In the genomic region with DNA sequence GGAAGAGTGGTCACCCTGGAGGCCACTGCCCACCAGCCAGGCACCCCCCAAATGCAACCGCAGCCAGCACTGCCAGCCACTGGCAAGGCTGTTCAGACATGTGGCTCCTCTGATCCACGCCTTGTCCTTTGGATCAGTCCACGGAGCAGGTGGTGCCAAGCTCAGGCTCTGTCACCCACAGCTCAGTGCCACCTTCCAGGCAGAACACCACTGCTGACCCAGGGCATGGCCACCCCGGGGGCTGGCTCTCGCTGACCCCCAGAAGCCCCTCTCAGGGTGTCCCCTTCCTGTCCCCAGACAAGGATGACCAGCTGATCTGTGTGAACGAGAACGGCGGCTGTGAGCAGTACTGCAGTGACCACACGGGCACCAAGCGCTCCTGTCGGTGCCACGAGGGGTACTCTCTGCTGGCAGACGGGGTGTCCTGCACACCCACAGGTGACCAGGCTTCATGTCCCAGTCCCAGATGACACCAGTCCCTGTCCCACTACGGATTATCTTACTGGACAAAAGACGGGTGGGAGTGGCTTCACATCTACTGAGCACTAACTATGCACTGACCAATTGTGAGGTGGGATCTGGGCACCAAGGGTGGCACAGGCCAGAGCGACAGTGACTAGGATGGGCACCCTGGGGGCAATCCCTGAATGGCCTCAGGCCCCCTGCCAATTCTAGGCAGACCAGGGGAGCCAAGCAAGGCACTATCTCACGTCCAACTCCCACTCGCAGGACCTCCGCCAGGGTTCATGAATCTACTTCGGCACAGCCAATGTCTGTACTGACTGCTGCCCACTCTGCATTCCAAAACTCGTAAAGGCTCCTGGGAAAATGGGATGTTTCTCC, we compare ENCODE assay signal across 34 cellular contexts. TPM values are rescaled to one million over a fixed set of nuclear protein-coding genes. Genes with fewer than 3 reads are reported as not detected.
DNase-seq lines count a peak whose midpoint lies in the region; TF ChIP-seq lines count a peak whose summit lies in the region.
"Had no signal": no experiment of that assay in that cellular context is flagged by ENCODE, and none has a peak within 500 bp of the region (broad histone marks: within the 10 kb centered on the region; RNA-seq: fewer than 3 reads in every experiment).

No MANE protein-coding gene starts in this region.

- H3K9me3 ChIP-seq in osteoblast (ENCODE audit: low read depth, low read length) (no peaks in the 10 kb centered on the region), testis (no peaks in the 10 kb centered on the region)
- H3K9me3 ChIP-seq: A549, esophagus muscularis mucosa had no signal

- H3K27me3 ChIP-seq in osteoblast (ENCODE audit: insufficient read depth, low read length), result peaks cover 5% of the 10 kb centered on the region
- no peaks in the 10 kb centered on the region for H3K27me3 ChIP-seq in testis

- H3K79me2 ChIP-seq in osteoblast (ENCODE audit: insufficient read depth, low read length), result no peaks in the 10 kb centered on the region

- H3K4me3 ChIP-seq in osteoblast (ENCODE audit: insufficient read depth, low read length), result no peak overlapping the region
- H3K4me3 ChIP-seq in testis, result no peak overlapping the region
- H3K4me3 ChIP-seq: A549, esophagus muscularis mucosa, PC-9 had no signal

- in situ Hi-C loops in G401 (cut with HindIII; ENCODE audit: low sequenced_read_pairs), result no loop called here

- no peak overlapping the region for H2AFZ ChIP-seq in osteoblast (ENCODE audit: low read length)
- H2AFZ ChIP-seq: PC-9 had no signal

- peak; percentile 58 for DNase-seq in activated effector memory CD4-positive, alpha-beta T cell treated with anti-CD3 and anti-CD28 coated beads, Interleukin-2, amount 50 U/mL, for 16 hours
- DNase-seq in activated effector memory CD4-positive, alpha-beta T cell treated with Interleukin-2 at 50 U/mL for 16 hours, result no peak
- DNase-seq in glutamatergic neuron (no peak), osteoblast (ENCODE audit: insufficient read length, low spot score, missing footprints) (peak; percentile 74), testis (peak; percentile 12), Kasumi-1 (lab: John Stamatoyannopoulos, UW) (no peak), G401 (ENCODE audit: low spot score) (no peak)
- no peak for DNase-seq in activated CD4-positive, alpha-beta T cell treated with anti-CD3 and anti-CD28 coated beads, Interleukin-2, amount 50 U/mL, for 4 hours
- DNase-seq: activated CD4-positive, alpha-beta T cell treated with anti-CD3 and anti-CD28 coated beads, Interleukin-2, amount 50 U/mL, for 1 hour; anterior cingulate cortex; COR-L47; cortex of kidney; DMS79; foreskin melanocyte; GF-D8; H9; naive B cell; NCI-H1092 treated with DMSO at 0.1 percent for 48 hours; NCI-H187; NCI-H524 treated with DMSO at 0.1 percent for 48 hours; nucleus accumbens; PC-9; Right ventricle myocardium superior; stimulated activated CD4-positive, alpha-beta T cell treated with anti-CD3 and anti-CD28 coated beads, Interleukin-2, amount 100 ng/mL, for 48 hours had no signal

- no peaks in the 10 kb centered on the region for H3K36me3 ChIP-seq in osteoblast (ENCODE audit: insufficient read depth, low read length)
- H3K36me3 ChIP-seq in testis (ENCODE audit: low read depth, missing control alignments), result no peaks in the 10 kb centered on the region
- H3K36me3 ChIP-seq: esophagus muscularis mucosa had no signal

- TF ChIP-seq CTCF in glutamatergic neuron (IDR thresholded peaks at IDR 0.05; ENCODE audit: partially characterized antibody, unreplicated experiment), result no peak
- no peak for TF ChIP-seq CTCF in osteoblast (IDR thresholded peaks at IDR 0.05; ENCODE audit: extremely low read depth, low read depth, low read length)
- no peak for TF ChIP-seq CTCF in testis (IDR thresholded peaks at IDR 0.05)

- WGBS in testis, 2 donors, result 87 to 90% methylated on average over 2 to 19 of the region's 21 CpGs

- H3K36me3 Mint-ChIP-seq in glutamatergic neuron (ENCODE audit: unreplicated experiment), result peaks cover 3% of the 10 kb centered on the region
- H3K36me3 Mint-ChIP-seq: activated naive CD8-positive, alpha-beta T cell; mesothelial cell of epicardium; naive B cell had no signal

- no peak for TF ChIP-seq POLR2A in testis (IDR thresholded peaks at IDR 0.05)

- no peaks in the 10 kb centered on the region for H3K4me1 ChIP-seq in osteoblast (ENCODE audit: insufficient read depth, low read length)
- H3K4me1 ChIP-seq in testis, result no peaks in the 10 kb centered on the region
- H3K4me1 ChIP-seq: A549 had no signal

- no peak overlapping the region for H3K4me2 ChIP-seq in osteoblast (ENCODE audit: insufficient read depth, low read length)
- H3K4me2 ChIP-seq: A549, PC-9 had no signal

- H3K27ac Mint-ChIP-seq in glutamatergic neuron (ENCODE audit: unreplicated experiment), result peak overlapping the region; percentile 17
- H3K27ac Mint-ChIP-seq: activated naive CD8-positive, alpha-beta T cell; activated T-helper 1 cell treated with anti-CD3 and anti-CD28 coated beads, Interleukin-12 subunit alpha, Interleukin-12 subunit beta, Interleukin-2, Interleukin-4 antibody, amounts not matched to agents 30 ng/mL and 10 ng/mL and 1 ng/mL, durations not matched to agents 14 hours and 24 hours and 36 hours; mesothelial cell of epicardium; naive B cell had no signal

- H3K4me1 Mint-ChIP-seq in glutamatergic neuron (ENCODE audit: low read depth, unreplicated experiment), result no peaks in the 10 kb centered on the region
- H3K4me1 Mint-ChIP-seq: H9, mesothelial cell of epicardium, naive B cell had no signal

- H3K9me3 Mint-ChIP-seq in glutamatergic neuron (ENCODE audit: unreplicated experiment), result peaks cover 3% of the 10 kb centered on the region
- H3K9me3 Mint-ChIP-seq: activated T-helper 1 cell treated with anti-CD3 and anti-CD28 coated beads, Interleukin-12 subunit alpha, Interleukin-12 subunit beta, Interleukin-2, Interleukin-4 antibody, amounts not matched to agents 30 ng/mL and 10 ng/mL and 1 ng/mL, durations not matched to agents 14 hours and 24 hours and 36 hours; mesothelial cell of epicardium had no signal

- H3K27me3 Mint-ChIP-seq in glutamatergic neuron (ENCODE audit: unreplicated experiment), result peaks cover 13% of the 10 kb centered on the region
- H3K27me3 Mint-ChIP-seq: activated naive CD8-positive, alpha-beta T cell had no signal

- no peaks in the 10 kb centered on the region for H4K20me1 ChIP-seq in osteoblast (ENCODE audit: insufficient read depth, low read length)

- intact Hi-C loops in testis (cut with DNase I; ENCODE audit: low total_unique reads), result no loop called here

- H3K27ac ChIP-seq in osteoblast (ENCODE audit: low read depth, low read length) (no peak overlapping the region), testis (no peak overlapping the region)
- H3K27ac ChIP-seq: A549, esophagus muscularis mucosa, PC-9, VCaP had no signal

- H3K4me3 Mint-ChIP-seq in glutamatergic neuron (ENCODE audit: unreplicated experiment), result no peak overlapping the region
- H3K4me3 Mint-ChIP-seq: activated naive CD8-positive, alpha-beta T cell; activated T-helper 1 cell treated with anti-CD3 and anti-CD28 coated beads, Interleukin-12 subunit alpha, Interleukin-12 subunit beta, Interleukin-2, Interleukin-4 antibody, amounts not matched to agents 30 ng/mL and 10 ng/mL and 1 ng/mL, durations not matched to agents 14 hours and 24 hours and 36 hours; H9; mesothelial cell of epicardium; naive B cell had no signal

RNA-seq across cellular contexts. Expression of a gene that starts 7.0 kb away (rescaled TPM):
- 0.74 TPM for total RNA-seq in glutamatergic neuron (ENCODE audit: unreplicated experiment)
- total RNA-seq in osteoblast, result 0.29 TPM in 1 of 2 replicates, not detected in the other
- 10 to 100 TPM; 19.9 to 33.7 TPM for total RNA-seq in testis
- polyA plus RNA-seq in testis (ENCODE audit: insufficient read depth, low read depth, low replicate concordance), result 31.9 TPM
- total RNA-seq in G401 (2014; rRNA removed; shearing (Covaris generic)), result not detected in 2 replicates
- total RNA-seq: activated T-helper 1 cell treated with anti-CD3 and anti-CD28 coated beads, Interleukin-12 subunit alpha, Interleukin-12 subunit beta, Interleukin-2, Interleukin-4 antibody, amounts not matched to agents 30 ng/mL and 10 ng/mL and 1 ng/mL, durations not matched to agents 14 hours and 24 hours and 36 hours; HT-29; PC-9 had no signal

RNA-seq across cellular contexts. Expression of a gene that starts 10.0 kb away (rescaled TPM):
- total RNA-seq in glutamatergic neuron (ENCODE audit: unreplicated experiment) (not detected), osteoblast (under 0.01 TPM in 1 of 2 replicates, not detected in the other), testis (1 to 10 TPM; 2.4 to 4.9 TPM)
- 2.2 TPM for polyA plus RNA-seq in testis (ENCODE audit: insufficient read depth, low read depth, low replicate concordance)
- not detected in 2 replicates for total RNA-seq in G401 (2014; rRNA removed; shearing (Covaris generic))
- total RNA-seq: activated T-helper 1 cell treated with anti-CD3 and anti-CD28 coated beads, Interleukin-12 subunit alpha, Interleukin-12 subunit beta, Interleukin-2, Interleukin-4 antibody, amounts not matched to agents 30 ng/mL and 10 ng/mL and 1 ng/mL, durations not matched to agents 14 hours and 24 hours and 36 hours; bronchial epithelial cell; HT-29; M059J; PC-9 had no signal

RNA-seq across cellular contexts. Expression of a gene that starts 42.9 kb away (rescaled TPM):
- total RNA-seq in glutamatergic neuron (ENCODE audit: unreplicated experiment) (not detected), osteoblast (not detected in 2 replicates), testis (under 1 TPM; 0.63 to 0.81 TPM)
- polyA plus RNA-seq in testis (ENCODE audit: insufficient read depth, low read depth, low replicate concordance), result 0.42 TPM
- not detected in 2 replicates for total RNA-seq in G401 (2014; rRNA removed; shearing (Covaris generic))
- total RNA-seq: activated T-helper 1 cell treated with anti-CD3 and anti-CD28 coated beads, Interleukin-12 subunit alpha, Interleukin-12 subunit beta, Interleukin-2, Interleukin-4 antibody, amounts not matched to agents 30 ng/mL and 10 ng/mL and 1 ng/mL, durations not matched to agents 14 hours and 24 hours and 36 hours; bronchial epithelial cell; esophagus muscularis mucosa; H9; HT-29; M059J; mesothelial cell of epicardium; PC-9; Right ventricle myocardium superior had no signal
- polyA plus RNA-seq: A549, BJ had no signal

Comparison
In these comparisons a context has a peak if more than half of its experiments do, and no peak if none do; other contexts are left out.
1. DNase-seq: peak in activated effector memory CD4-positive, alpha-beta T cell treated with anti-CD3 and anti-CD28 coated beads, Interleukin-2, amount 50 U/mL, for 16 hours (single experiment), osteoblast (single experiment) and testis (single experiment); none in activated effector memory CD4-positive, alpha-beta T cell treated with Interleukin-2 at 50 U/mL for 16 hours (single experiment), glutamatergic neuron (single experiment), Kasumi-1 (0 of 2), activated CD4-positive, alpha-beta T cell treated with anti-CD3 and anti-CD28 coated beads, Interleukin-2, amount 50 U/mL, for 4 hours (0 of 2) and G401 (single experiment).
2. RNA of a gene that starts 7.0 kb away (total RNA-seq): 19.9 to 33.7 TPM in testis; 0.74 TPM in glutamatergic neuron (single experiment), 0.29 TPM in osteoblast and not detected in G401; every median in the first group is over 10 times any median in the second.